ENCODE assay signal across 7 cellular contexts in the genomic region with DNA sequence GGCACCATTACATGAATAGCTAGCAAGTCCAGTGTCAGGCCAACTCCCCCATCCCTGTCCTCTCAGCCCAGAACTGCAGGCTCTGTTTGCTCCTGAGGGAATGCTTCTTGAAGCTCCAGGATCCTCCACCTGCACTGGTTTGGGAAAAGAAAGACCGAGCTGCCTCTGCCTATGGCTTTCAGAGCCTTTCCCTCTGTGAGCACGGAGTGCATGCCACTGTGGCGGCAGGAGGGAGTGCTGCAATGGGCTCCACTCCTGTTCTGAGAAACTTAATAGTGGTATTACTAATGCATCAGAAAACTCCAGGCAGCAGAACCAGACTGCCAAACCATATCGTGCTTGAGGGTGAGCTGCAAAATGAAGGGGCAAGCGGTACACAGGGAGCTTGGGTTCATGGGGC.
"Had no signal": no experiment of that assay in that cellular context is flagged by ENCODE, and none has a peak within 500 bp of the region (broad histone marks: within the 10 kb centered on the region; RNA-seq: fewer than 3 reads in every experiment).

No MANE protein-coding gene starts in this region.

- H3K4me1 ChIP-seq: HAP-1 had no signal

- H3K36me3 Mint-ChIP-seq: IgD-negative memory B cell had no signal

- H3K9ac ChIP-seq: GM23248 had no signal

- H3K36me3 ChIP-seq: HAP-1 had no signal

- DNase-seq: GM23248, GOT3, H7, HFFc6 had no signal

- H3K27ac Mint-ChIP-seq: HFFc6, IgD-negative memory B cell had no signal

- H3K9me3 Mint-ChIP-seq: HFFc6, IgD-negative memory B cell had no signal

- H3K4me3 Mint-ChIP-seq: HFFc6, IgD-negative memory B cell had no signal

- H2AFZ ChIP-seq: GM23248 had no signal

- H3K4me3 ChIP-seq: GM23248, HAP-1 had no signal

- H3K9me3 ChIP-seq: HAP-1 had no signal

- H3K27ac ChIP-seq: GM23248, HL-60 had no signal
